1 cellular context compared by ENCODE assay signal in genomic region chr9:69168709-69169217, GRCh38.
TF ChIP-seq lines count a peak whose summit lies in the region.

No MANE protein-coding gene starts in this region.

TF ChIP-seq in GM23338, 12 proteins besides CTCF, POLR2A, EP300 and RAD21 (continued from another document):
- TF ChIP-seq, protein P1, sequence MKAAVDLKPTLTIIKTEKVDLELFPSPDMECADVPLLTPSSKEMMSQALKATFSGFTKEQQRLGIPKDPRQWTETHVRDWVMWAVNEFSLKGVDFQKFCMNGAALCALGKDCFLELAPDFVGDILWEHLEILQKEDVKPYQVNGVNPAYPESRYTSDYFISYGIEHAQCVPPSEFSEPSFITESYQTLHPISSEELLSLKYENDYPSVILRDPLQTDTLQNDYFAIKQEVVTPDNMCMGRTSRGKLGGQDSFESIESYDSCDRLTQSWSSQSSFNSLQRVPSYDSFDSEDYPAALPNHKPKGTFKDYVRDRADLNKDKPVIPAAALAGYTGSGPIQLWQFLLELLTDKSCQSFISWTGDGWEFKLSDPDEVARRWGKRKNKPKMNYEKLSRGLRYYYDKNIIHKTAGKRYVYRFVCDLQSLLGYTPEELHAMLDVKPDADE (IDR thresholded peaks at IDR 0.05): no peak
